Comparison of ENCODE assay signal across 8 cellular contexts in the genomic region with DNA sequence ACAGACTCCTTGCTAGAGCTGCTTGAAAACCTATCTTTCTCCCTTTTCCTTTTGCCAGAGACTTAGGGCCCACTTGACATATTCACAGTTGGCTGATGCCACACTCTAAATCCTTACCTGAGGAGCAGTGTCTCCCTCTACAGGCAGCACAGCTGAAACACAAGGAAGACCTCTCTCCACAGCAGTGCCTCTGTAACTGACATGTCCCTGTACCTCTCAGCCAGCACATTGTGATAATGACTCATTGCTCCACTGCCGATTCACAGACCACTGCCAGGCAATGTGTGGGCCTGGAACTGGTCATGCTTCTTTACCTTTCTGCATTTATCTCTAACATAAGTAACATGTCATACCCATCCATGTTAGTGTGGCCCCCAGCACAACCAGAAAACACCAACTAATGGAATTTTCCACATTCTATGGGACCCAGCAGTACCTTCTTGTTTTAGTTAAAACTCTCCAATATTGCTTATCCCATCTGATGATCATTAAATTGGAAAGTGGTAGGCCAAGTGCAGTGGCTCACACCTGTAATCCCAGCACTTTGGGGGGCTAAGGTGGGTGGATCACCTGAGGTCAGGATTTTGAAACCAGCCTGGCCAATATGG. TPM values are rescaled to one million over a fixed set of nuclear protein-coding genes. Genes with fewer than 3 reads are reported as not detected.
DNase-seq lines count a peak whose midpoint lies in the region; ATAC-seq and TF ChIP-seq lines count a peak whose summit lies in the region.

No MANE protein-coding gene starts in this region.

- ATAC-seq in GM21447 (IDR thresholded peaks at IDR 0.05; ENCODE audit: unreplicated experiment) (peak; percentile 99), HG03575 (IDR thresholded peaks at IDR 0.05; ENCODE audit: extremely low read depth, insufficient number of reproducible peaks, low FRiP score, unreplicated experiment) (peak; percentile 90)

- TF ChIP-seq CTCF in fibroblast of the aortic adventitia (IDR thresholded peaks at IDR 0.05; ENCODE audit: insufficient read depth, low read length) (peak; percentile 60), parathyroid adenoma (IDR thresholded peaks at IDR 0.05) (peak; percentile 54), coronary artery (IDR thresholded peaks at IDR 0.05) (no peak)

- no peak overlapping the region for H3K4me2 ChIP-seq in parathyroid adenoma (ENCODE audit: low read length)

- H3K27me3 ChIP-seq in parathyroid adenoma (ENCODE audit: control insufficient read depth, insufficient read depth, low read length) = no peaks in the 10 kb centered on the region

- DNase-seq in ELR (ENCODE audit: low read depth) = peak; percentile 84
- peak; percentile 50 to 80 for DNase-seq in NCI-H526 (lab: John Stamatoyannopoulos, UW)
- peak in 2 of 3 experiments; percentile 29 to 37 for DNase-seq in activated CD8-positive, alpha-beta memory T cell treated with anti-CD3 and anti-CD28 coated beads for 48 hours (ENCODE audit: low read depth in 2 of 3, low spot score in 2 of 3)
- DNase-seq in fibroblast of the aortic adventitia (ENCODE audit: low read depth) = peak; percentile 72
- no peak for DNase-seq in coronary artery (ENCODE audit: low spot score)

- H3K9ac ChIP-seq in parathyroid adenoma = no peak overlapping the region

- H3K27ac ChIP-seq in parathyroid adenoma = no peak overlapping the region
- H3K27ac ChIP-seq in coronary artery = no peak overlapping the region

- H2AFZ ChIP-seq in parathyroid adenoma = no peak overlapping the region

- H3K9me3 ChIP-seq in parathyroid adenoma (ENCODE audit: control insufficient read depth, low read length) = no peaks in the 10 kb centered on the region

- H3K36me3 ChIP-seq in parathyroid adenoma (ENCODE audit: control insufficient read depth, insufficient read depth, low read length) = no peaks in the 10 kb centered on the region

- H3K4me1 ChIP-seq in parathyroid adenoma = no peaks in the 10 kb centered on the region

- no peak overlapping the region for H3K4me3 ChIP-seq in fibroblast of the aortic adventitia (ENCODE audit: low read depth, low read length)
- H3K4me3 ChIP-seq in parathyroid adenoma (ENCODE audit: low read depth, low read length) = no peak overlapping the region
- no peak overlapping the region for H3K4me3 ChIP-seq in coronary artery

- no peaks in the 10 kb centered on the region for H3K79me2 ChIP-seq in parathyroid adenoma

RNA-seq across cellular contexts. Expression of gene GTF2A1, which starts 56.5 kb away (rescaled TPM):
- total RNA-seq in fibroblast of the aortic adventitia (ENCODE audit: low replicate concordance) = 10.1 and 39.9 TPM in 2 replicates
